ENCODE assay signal across 17 cellular contexts in genomic region chr1:13792429-13792828, GRCh38.
DNase-seq lines count a peak whose midpoint lies in the region; ATAC-seq and TF ChIP-seq lines count a peak whose summit lies in the region.
"Had no signal": no experiment of that assay in that cellular context is flagged by ENCODE, and none has a peak within 500 bp of the region (broad histone marks: within the 10 kb centered on the region; RNA-seq: fewer than 3 reads in every experiment).

No MANE protein-coding gene starts in this region.

- peaks cover 21% of the 10 kb centered on the region for H3K4me1 Mint-ChIP-seq in activated CD4-positive, alpha-beta T cell treated with anti-CD3 and anti-CD28 coated beads, Interleukin-2, amount 10 ng/mL, durations not matched to agents 24 days and 14 days
- H3K4me1 Mint-ChIP-seq in activated CD4-positive, alpha-beta T cell treated with anti-CD3 and anti-CD28 coated beads, Interleukin-2, amount 10 ng/mL, durations not matched to agents 7 days and 5 days: peaks cover 17% of the 10 kb centered on the region

- peak overlapping the region; percentile 39 for H3K27ac Mint-ChIP-seq in activated CD4-positive, alpha-beta T cell treated with anti-CD3 and anti-CD28 coated beads, Interleukin-2, amount 10 ng/mL, durations not matched to agents 24 days and 14 days
- H3K27ac Mint-ChIP-seq in activated CD4-positive, alpha-beta T cell treated with anti-CD3 and anti-CD28 coated beads, Interleukin-2, amount 10 ng/mL, durations not matched to agents 7 days and 5 days: no peak overlapping the region

- H3K9me3 Mint-ChIP-seq in activated CD4-positive, alpha-beta T cell treated with anti-CD3 and anti-CD28 coated beads, Interleukin-2, amount 10 ng/mL, durations not matched to agents 24 days and 14 days: no peaks in the 10 kb centered on the region
- no peaks in the 10 kb centered on the region for H3K9me3 Mint-ChIP-seq in activated CD4-positive, alpha-beta T cell treated with anti-CD3 and anti-CD28 coated beads, Interleukin-2, amount 10 ng/mL, durations not matched to agents 7 days and 5 days
- H3K9me3 Mint-ChIP-seq: central memory CD8-positive, alpha-beta T cell had no signal

- H3K27me3 Mint-ChIP-seq in activated CD4-positive, alpha-beta T cell treated with anti-CD3 and anti-CD28 coated beads, Interleukin-2, amount 10 ng/mL, durations not matched to agents 24 days and 14 days: no peaks in the 10 kb centered on the region
- no peaks in the 10 kb centered on the region for H3K27me3 Mint-ChIP-seq in activated CD4-positive, alpha-beta T cell treated with anti-CD3 and anti-CD28 coated beads, Interleukin-2, amount 10 ng/mL, durations not matched to agents 7 days and 5 days
- H3K27me3 Mint-ChIP-seq: central memory CD8-positive, alpha-beta T cell had no signal

- DNase-seq in activated CD4-positive, alpha-beta T cell treated with anti-CD3 and anti-CD28 coated beads, Interleukin-2, amount 10 ng/mL, durations not matched to agents 24 days and 14 days: no peak
- DNase-seq in activated CD4-positive, alpha-beta T cell treated with anti-CD3 and anti-CD28 coated beads, Interleukin-2, amount 10 ng/mL, durations not matched to agents 7 days and 5 days: no peak
- DNase-seq in cerebellum (ENCODE audit: low spot score) (peak; percentile 24), hepatic stellate cell (ENCODE audit: low spot score) (peak; percentile 43), suprapubic skin (ENCODE audit: low spot score in 2 of 2) (no peak), esophagus squamous epithelium (lab: John Stamatoyannopoulos, UW) (no peak), A172 (ENCODE audit: low spot score) (no peak)
- DNase-seq: activated CD4-positive, alpha-beta T cell treated with anti-CD3 and anti-CD28 coated beads, Interleukin-2, amount 50 U/mL, for 48 hours; Caco-2; NCI-H1694; NCI-H526 treated with DMSO at 0.1 percent for 48 hours; T-helper 9 cell; thyroid gland had no signal

- peaks cover 42% of the 10 kb centered on the region for H3K36me3 Mint-ChIP-seq in activated CD4-positive, alpha-beta T cell treated with anti-CD3 and anti-CD28 coated beads, Interleukin-2, amount 10 ng/mL, durations not matched to agents 24 days and 14 days (ENCODE audit: low read depth)
- peaks cover 46% of the 10 kb centered on the region for H3K36me3 Mint-ChIP-seq in activated CD4-positive, alpha-beta T cell treated with anti-CD3 and anti-CD28 coated beads, Interleukin-2, amount 10 ng/mL, durations not matched to agents 7 days and 5 days (ENCODE audit: low read depth)

- H3K4me3 ChIP-seq in suprapubic skin: no peak overlapping the region
- no peak overlapping the region for H3K4me3 ChIP-seq in esophagus squamous epithelium
- H3K4me3 ChIP-seq: skin epidermis, thyroid gland had no signal

- POLR2A ChIA-PET in activated CD4-positive, alpha-beta T cell treated with anti-CD3 and anti-CD28 coated beads, Interleukin-2, amount 10 ng/mL, durations not matched to agents 7 days and 5 days (lab: Charles Lee): no interaction called here

- TF ChIP-seq CTCF in suprapubic skin (IDR thresholded peaks at IDR 0.05) (no peak), esophagus squamous epithelium (IDR thresholded peaks at IDR 0.05) (no peak)

- H3K9me3 ChIP-seq in suprapubic skin (no peaks in the 10 kb centered on the region), esophagus squamous epithelium (no peaks in the 10 kb centered on the region)
- H3K9me3 ChIP-seq: Caco-2, thyroid gland had no signal

- TF ChIP-seq POLR2A in suprapubic skin (IDR thresholded peaks at IDR 0.05) (no peak), esophagus squamous epithelium (IDR thresholded peaks at IDR 0.05) (no peak)

- WGBS in suprapubic skin: 77% methylated on average over 6 of the region's 6 CpGs
- WGBS in esophagus squamous epithelium, 2 donors: 90% methylated on average over 3 to 6 of the region's 6 CpGs

- TF ChIP-seq EP300 in suprapubic skin (IDR thresholded peaks at IDR 0.05): no peak

- no peak for ATAC-seq in HG02610 (IDR thresholded peaks at IDR 0.05; ENCODE audit: unreplicated experiment)

- intact Hi-C loops in activated CD4-positive, alpha-beta T cell treated with anti-CD3 and anti-CD28 coated beads, Interleukin-2, amount 10 ng/mL, durations not matched to agents 24 days and 14 days (cut with micrococcal nuclease): loop anchor here (5.0 kb wide), 1 partner anchor 40 kb away; no protein-coding TSS in a partner anchor
- intact Hi-C loops in esophagus squamous epithelium (cut with DNase I): no loop called here

- no peak overlapping the region for H3K4me3 Mint-ChIP-seq in activated CD4-positive, alpha-beta T cell treated with anti-CD3 and anti-CD28 coated beads, Interleukin-2, amount 10 ng/mL, durations not matched to agents 24 days and 14 days
- no peak overlapping the region for H3K4me3 Mint-ChIP-seq in activated CD4-positive, alpha-beta T cell treated with anti-CD3 and anti-CD28 coated beads, Interleukin-2, amount 10 ng/mL, durations not matched to agents 7 days and 5 days
- H3K4me3 Mint-ChIP-seq: central memory CD8-positive, alpha-beta T cell had no signal

- H3K4me1 ChIP-seq in suprapubic skin (no peaks in the 10 kb centered on the region), esophagus squamous epithelium (peaks cover 0 to 4% (median 0%) of the 10 kb centered on the region in 3 donors)
- H3K4me1 ChIP-seq: Caco-2 had no signal

- H3K27ac ChIP-seq in suprapubic skin (peak overlapping the region; percentile 17), esophagus squamous epithelium (no peak overlapping the region)
- H3K27ac ChIP-seq: 22Rv1, thyroid gland had no signal

- CTCF ChIA-PET in activated CD4-positive, alpha-beta T cell treated with anti-CD3 and anti-CD28 coated beads, Interleukin-2, amount 10 ng/mL, durations not matched to agents 7 days and 5 days (lab: Charles Lee): interaction anchor here (1.2 kb wide), 1 partner anchor 19 kb away, joined by 3 read pairs; no protein-coding TSS in a partner anchor

- H3K36me3 ChIP-seq in suprapubic skin (peaks cover 21% of the 10 kb centered on the region), esophagus squamous epithelium (peaks cover 0 to 76% (median 3%) of the 10 kb centered on the region in 3 donors)
- H3K36me3 ChIP-seq: thyroid gland had no signal

- H3K27me3 ChIP-seq in suprapubic skin (no peaks in the 10 kb centered on the region), esophagus squamous epithelium (no peaks in the 10 kb centered on the region)
- H3K27me3 ChIP-seq: thyroid gland had no signal

Comparison
In these comparisons a context has a peak if more than half of its experiments do, and no peak if none do; other contexts are left out.
1. DNase-seq: peak in cerebellum (single experiment) and hepatic stellate cell (single experiment); none in activated CD4-positive, alpha-beta T cell treated with anti-CD3 and anti-CD28 coated beads, Interleukin-2, amount 10 ng/mL, durations not matched to agents 24 days and 14 days (single experiment), activated CD4-positive, alpha-beta T cell treated with anti-CD3 and anti-CD28 coated beads, Interleukin-2, amount 10 ng/mL, durations not matched to agents 7 days and 5 days (single experiment), suprapubic skin (0 of 2), esophagus squamous epithelium (single experiment) and A172 (single experiment).